In the genomic region with DNA sequence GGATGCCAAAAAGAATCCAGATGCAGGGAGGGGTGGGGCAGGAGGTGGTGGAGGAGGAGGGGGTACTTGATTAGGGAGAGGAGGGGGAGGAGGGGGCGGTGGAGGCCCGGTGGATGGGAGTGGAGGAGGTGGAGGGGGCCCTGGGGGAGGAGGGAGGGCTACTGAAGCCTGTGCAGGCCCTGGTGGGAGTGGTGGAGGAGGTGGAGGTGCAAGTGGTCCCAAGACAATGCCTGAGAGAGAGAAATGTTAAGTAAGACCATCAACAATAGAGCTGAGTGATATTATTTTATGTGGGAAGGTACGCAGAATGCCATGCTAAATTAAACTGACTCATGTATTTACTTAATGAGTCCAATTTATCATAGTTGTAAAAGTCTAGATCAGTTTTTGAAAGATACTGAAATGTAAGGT, we compare ENCODE assay signal across 1 cellular context.
TF ChIP-seq lines count a peak whose summit lies in the region.

No MANE protein-coding gene starts in this region.

TF ChIP-seq in A549, 52 proteins besides CTCF, POLR2A, EP300 and RAD21 (continued from another document):
- no peak for TF ChIP-seq HDAC2 (IDR thresholded peaks at IDR 0.05)
